ENCODE assay signal across 8 cellular contexts in genomic region chr9:137578518-137579258, GRCh38. TPM values are rescaled to one million over a fixed set of nuclear protein-coding genes. Genes with fewer than 3 reads are reported as not detected.
DNase-seq lines count a peak whose midpoint lies in the region; ATAC-seq, FAIRE-seq and TF ChIP-seq lines count a peak whose summit lies in the region.

Gene DPH7 (minus strand): TSS chr9:137578925. CDS start chr9:137578777, 148 bp downstream.

- TF ChIP-seq CTCF in left lung (IDR thresholded peaks at IDR 0.05), result peak; percentile 92 to 96

- DNase-seq in GM19239 (ENCODE audit: insufficient read length, low spot score) (peak; percentile 100), NCI-H524 treated with DMSO at 0.1 percent for 48 hours (lab: John Stamatoyannopoulos, UW) (peak; percentile 34), dedifferentiated amniotic fluid mesenchymal stem cell (ENCODE audit: extremely low spot score) (peak; percentile 90), left lung (peak; percentile 95 to 100)
- peak; percentile 95 for DNase-seq in activated CD4-positive, alpha-beta T cell treated with anti-CD3 and anti-CD28 coated beads, Interleukin-2, amount 10 ng/mL, durations not matched to agents 7 days and 5 days
- DNase-seq in stimulated activated CD4-positive, alpha-beta T cell treated with anti-CD3 and anti-CD28 coated beads, Interleukin-2, amount 100 ng/mL, for 48 hours, result peak; percentile 97 to 98

- H3K36me3 ChIP-seq in BLaER1 treated with 17β-estradiol and CSF1 and Interleukin-3, amounts not matched to agents 10 nM and 100 nM, result peaks cover 50 to 79% (median 69%) of the 10 kb centered on the region in 11 experiments
- peaks cover 0 to 50% of the 10 kb centered on the region in 2 donors for H3K36me3 ChIP-seq in left lung

- H3K27ac ChIP-seq in BLaER1 treated with 17β-estradiol and CSF1 and Interleukin-3, amounts not matched to agents 10 nM and 100 nM, result peak within 1 kb of the TSS; percentile 33 to 91 (median 86); a peak in 21 of 22 replicates
- peak within 1 kb of the TSS; percentile 41 to 85 for H3K27ac ChIP-seq in left lung

- POLR2A ChIA-PET in activated CD4-positive, alpha-beta T cell treated with anti-CD3 and anti-CD28 coated beads, Interleukin-2, amount 10 ng/mL, durations not matched to agents 7 days and 5 days (lab: Charles Lee), result interaction anchor here (1.0 kb wide), 1 partner anchor 12 kb away, joined by 3 read pairs; no protein-coding TSS in a partner anchor

- peak; percentile 68 for FAIRE-seq in GM19239 (lab: Jason Lieb, UNC)

- peak within 1 kb of the TSS; percentile 73 to 99 (median 99) for H3K4me3 ChIP-seq in BLaER1 treated with 17β-estradiol and CSF1 and Interleukin-3, amounts not matched to agents 10 nM and 100 nM
- H3K4me3 ChIP-seq in left lung, result peak within 1 kb of the TSS; percentile 84 to 86

- H3K9ac ChIP-seq in BLaER1 treated with 17β-estradiol and CSF1 and Interleukin-3, amounts not matched to agents 10 nM and 100 nM, result peak within 1 kb of the TSS; percentile 86 to 99 (median 92)

- H3K4me1 Mint-ChIP-seq in activated CD4-positive, alpha-beta T cell treated with anti-CD3 and anti-CD28 coated beads, Interleukin-2, amount 10 ng/mL, durations not matched to agents 7 days and 5 days, result peaks cover 34% of the 10 kb centered on the region

- peaks cover 36 to 43% (median 37%) of the 10 kb centered on the region in 10 experiments for H3K4me1 ChIP-seq in BLaER1 treated with 17β-estradiol and CSF1 and Interleukin-3, amounts not matched to agents 10 nM and 100 nM
- H3K4me1 ChIP-seq in left lung, result peaks cover 11 to 36% of the 10 kb centered on the region in 2 donors

- H3K36me3 Mint-ChIP-seq in activated CD4-positive, alpha-beta T cell treated with anti-CD3 and anti-CD28 coated beads, Interleukin-2, amount 10 ng/mL, durations not matched to agents 7 days and 5 days (ENCODE audit: low read depth), result peaks cover 24% of the 10 kb centered on the region

- H3K27ac Mint-ChIP-seq in activated CD4-positive, alpha-beta T cell treated with anti-CD3 and anti-CD28 coated beads, Interleukin-2, amount 10 ng/mL, durations not matched to agents 7 days and 5 days, result peak within 1 kb of the TSS; percentile 80

- peaks cover 11 to 92% (median 74%) of the 10 kb centered on the region in 11 experiments; a peak in 20 of 22 replicates for H4K20me1 ChIP-seq in BLaER1 treated with 17β-estradiol and CSF1 and Interleukin-3, amounts not matched to agents 10 nM and 100 nM

- ATAC-seq in HG03457 (IDR thresholded peaks at IDR 0.05; ENCODE audit: unreplicated experiment) (peak; percentile 62), left lung (peak; percentile 99)

- H3K27me3 Mint-ChIP-seq in activated CD4-positive, alpha-beta T cell treated with anti-CD3 and anti-CD28 coated beads, Interleukin-2, amount 10 ng/mL, durations not matched to agents 7 days and 5 days, result no peaks in the 10 kb centered on the region

- no peaks in the 10 kb centered on the region for H3K9me3 Mint-ChIP-seq in activated CD4-positive, alpha-beta T cell treated with anti-CD3 and anti-CD28 coated beads, Interleukin-2, amount 10 ng/mL, durations not matched to agents 7 days and 5 days

- CTCF ChIA-PET in activated CD4-positive, alpha-beta T cell treated with anti-CD3 and anti-CD28 coated beads, Interleukin-2, amount 10 ng/mL, durations not matched to agents 7 days and 5 days (lab: Charles Lee), result interaction anchor here (0.6 to 4.9 kb wide), 9 partner anchors 10 to 156 kb away, joined by 3 to 37 read pairs (median 3); partner anchors contain the start of genes MRPL41 and ZMYND19

- peak within 1 kb of the TSS; percentile 79 for H3K4me3 Mint-ChIP-seq in activated CD4-positive, alpha-beta T cell treated with anti-CD3 and anti-CD28 coated beads, Interleukin-2, amount 10 ng/mL, durations not matched to agents 7 days and 5 days

- intact Hi-C loops in left lung (cut with DNase I), result no loop called here

- peak within 1 kb of the TSS; percentile 88 to 99 (median 98) for H3K4me2 ChIP-seq in BLaER1 treated with 17β-estradiol and CSF1 and Interleukin-3, amounts not matched to agents 10 nM and 100 nM

- H3K27me3 ChIP-seq in BLaER1 treated with 17β-estradiol and CSF1 and Interleukin-3, amounts not matched to agents 10 nM and 100 nM, result no peaks in the 10 kb centered on the region
- H3K27me3 ChIP-seq in left lung, result no peaks in the 10 kb centered on the region

- no peaks in the 10 kb centered on the region for H3K9me3 ChIP-seq in BLaER1 treated with 17β-estradiol and CSF1 and Interleukin-3, amounts not matched to agents 10 nM and 100 nM (replicated peaks in 1 of 11)
- H3K9me3 ChIP-seq in left lung, result no peaks in the 10 kb centered on the region

RNA-seq across cellular contexts. Expression of gene DPH7, which starts in this region (rescaled TPM):
- total RNA-seq in activated CD4-positive, alpha-beta T cell treated with anti-CD3 and anti-CD28 coated beads, Interleukin-2, amount 10 ng/mL, durations not matched to agents 7 days and 5 days, result 10 to 100 TPM; 31.1 to 34.4 TPM
- total RNA-seq in left lung, result 10 to 100 TPM; 25.6 to 26.8 TPM

Comparison
In these comparisons a context has a peak if more than half of its experiments do, and no peak if none do; other contexts are left out.
1. Peak in every context shown above with its lines: DNase-seq, ATAC-seq, H3K4me3 ChIP-seq and H3K27ac ChIP-seq.
2. DNase-seq: peak in every context shown above with its lines; median percentile 100 in GM19239; 98 in left lung; 98 in stimulated activated CD4-positive, alpha-beta T cell treated with anti-CD3 and anti-CD28 coated beads, Interleukin-2, amount 100 ng/mL, for 48 hours; 95 in activated CD4-positive, alpha-beta T cell treated with anti-CD3 and anti-CD28 coated beads, Interleukin-2, amount 10 ng/mL, durations not matched to agents 7 days and 5 days; 90 in dedifferentiated amniotic fluid mesenchymal stem cell; 34 in NCI-H524 treated with DMSO at 0.1 percent for 48 hours.